In genomic region chr11:62241095-62241494, GRCh38 we compare ENCODE assay signal across 1 cellular context.
TF ChIP-seq lines count a peak whose summit lies in the region.

No MANE protein-coding gene starts in this region.

TF ChIP-seq in H1, 55 proteins besides CTCF, POLR2A, EP300 and RAD21 (continued from another document):
- TF ChIP-seq, protein P1, sequence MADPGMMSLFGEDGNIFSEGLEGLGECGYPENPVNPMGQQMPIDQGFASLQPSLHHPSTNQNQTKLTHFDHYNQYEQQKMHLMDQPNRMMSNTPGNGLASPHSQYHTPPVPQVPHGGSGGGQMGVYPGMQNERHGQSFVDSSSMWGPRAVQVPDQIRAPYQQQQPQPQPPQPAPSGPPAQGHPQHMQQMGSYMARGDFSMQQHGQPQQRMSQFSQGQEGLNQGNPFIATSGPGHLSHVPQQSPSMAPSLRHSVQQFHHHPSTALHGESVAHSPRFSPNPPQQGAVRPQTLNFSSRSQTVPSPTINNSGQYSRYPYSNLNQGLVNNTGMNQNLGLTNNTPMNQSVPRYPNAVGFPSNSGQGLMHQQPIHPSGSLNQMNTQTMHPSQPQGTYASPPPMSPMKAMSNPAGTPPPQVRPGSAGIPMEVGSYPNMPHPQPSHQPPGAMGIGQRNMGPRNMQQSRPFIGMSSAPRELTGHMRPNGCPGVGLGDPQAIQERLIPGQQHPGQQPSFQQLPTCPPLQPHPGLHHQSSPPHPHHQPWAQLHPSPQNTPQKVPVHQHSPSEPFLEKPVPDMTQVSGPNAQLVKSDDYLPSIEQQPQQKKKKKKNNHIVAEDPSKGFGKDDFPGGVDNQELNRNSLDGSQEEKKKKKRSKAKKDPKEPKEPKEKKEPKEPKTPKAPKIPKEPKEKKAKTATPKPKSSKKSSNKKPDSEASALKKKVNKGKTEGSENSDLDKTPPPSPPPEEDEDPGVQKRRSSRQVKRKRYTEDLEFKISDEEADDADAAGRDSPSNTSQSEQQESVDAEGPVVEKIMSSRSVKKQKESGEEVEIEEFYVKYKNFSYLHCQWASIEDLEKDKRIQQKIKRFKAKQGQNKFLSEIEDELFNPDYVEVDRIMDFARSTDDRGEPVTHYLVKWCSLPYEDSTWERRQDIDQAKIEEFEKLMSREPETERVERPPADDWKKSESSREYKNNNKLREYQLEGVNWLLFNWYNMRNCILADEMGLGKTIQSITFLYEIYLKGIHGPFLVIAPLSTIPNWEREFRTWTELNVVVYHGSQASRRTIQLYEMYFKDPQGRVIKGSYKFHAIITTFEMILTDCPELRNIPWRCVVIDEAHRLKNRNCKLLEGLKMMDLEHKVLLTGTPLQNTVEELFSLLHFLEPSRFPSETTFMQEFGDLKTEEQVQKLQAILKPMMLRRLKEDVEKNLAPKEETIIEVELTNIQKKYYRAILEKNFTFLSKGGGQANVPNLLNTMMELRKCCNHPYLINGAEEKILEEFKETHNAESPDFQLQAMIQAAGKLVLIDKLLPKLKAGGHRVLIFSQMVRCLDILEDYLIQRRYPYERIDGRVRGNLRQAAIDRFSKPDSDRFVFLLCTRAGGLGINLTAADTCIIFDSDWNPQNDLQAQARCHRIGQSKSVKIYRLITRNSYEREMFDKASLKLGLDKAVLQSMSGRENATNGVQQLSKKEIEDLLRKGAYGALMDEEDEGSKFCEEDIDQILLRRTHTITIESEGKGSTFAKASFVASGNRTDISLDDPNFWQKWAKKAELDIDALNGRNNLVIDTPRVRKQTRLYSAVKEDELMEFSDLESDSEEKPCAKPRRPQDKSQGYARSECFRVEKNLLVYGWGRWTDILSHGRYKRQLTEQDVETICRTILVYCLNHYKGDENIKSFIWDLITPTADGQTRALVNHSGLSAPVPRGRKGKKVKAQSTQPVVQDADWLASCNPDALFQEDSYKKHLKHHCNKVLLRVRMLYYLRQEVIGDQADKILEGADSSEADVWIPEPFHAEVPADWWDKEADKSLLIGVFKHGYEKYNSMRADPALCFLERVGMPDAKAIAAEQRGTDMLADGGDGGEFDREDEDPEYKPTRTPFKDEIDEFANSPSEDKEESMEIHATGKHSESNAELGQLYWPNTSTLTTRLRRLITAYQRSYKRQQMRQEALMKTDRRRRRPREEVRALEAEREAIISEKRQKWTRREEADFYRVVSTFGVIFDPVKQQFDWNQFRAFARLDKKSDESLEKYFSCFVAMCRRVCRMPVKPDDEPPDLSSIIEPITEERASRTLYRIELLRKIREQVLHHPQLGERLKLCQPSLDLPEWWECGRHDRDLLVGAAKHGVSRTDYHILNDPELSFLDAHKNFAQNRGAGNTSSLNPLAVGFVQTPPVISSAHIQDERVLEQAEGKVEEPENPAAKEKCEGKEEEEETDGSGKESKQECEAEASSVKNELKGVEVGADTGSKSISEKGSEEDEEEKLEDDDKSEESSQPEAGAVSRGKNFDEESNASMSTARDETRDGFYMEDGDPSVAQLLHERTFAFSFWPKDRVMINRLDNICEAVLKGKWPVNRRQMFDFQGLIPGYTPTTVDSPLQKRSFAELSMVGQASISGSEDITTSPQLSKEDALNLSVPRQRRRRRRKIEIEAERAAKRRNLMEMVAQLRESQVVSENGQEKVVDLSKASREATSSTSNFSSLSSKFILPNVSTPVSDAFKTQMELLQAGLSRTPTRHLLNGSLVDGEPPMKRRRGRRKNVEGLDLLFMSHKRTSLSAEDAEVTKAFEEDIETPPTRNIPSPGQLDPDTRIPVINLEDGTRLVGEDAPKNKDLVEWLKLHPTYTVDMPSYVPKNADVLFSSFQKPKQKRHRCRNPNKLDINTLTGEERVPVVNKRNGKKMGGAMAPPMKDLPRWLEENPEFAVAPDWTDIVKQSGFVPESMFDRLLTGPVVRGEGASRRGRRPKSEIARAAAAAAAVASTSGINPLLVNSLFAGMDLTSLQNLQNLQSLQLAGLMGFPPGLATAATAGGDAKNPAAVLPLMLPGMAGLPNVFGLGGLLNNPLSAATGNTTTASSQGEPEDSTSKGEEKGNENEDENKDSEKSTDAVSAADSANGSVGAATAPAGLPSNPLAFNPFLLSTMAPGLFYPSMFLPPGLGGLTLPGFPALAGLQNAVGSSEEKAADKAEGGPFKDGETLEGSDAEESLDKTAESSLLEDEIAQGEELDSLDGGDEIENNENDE (IDR thresholded peaks at IDR 0.05; ENCODE audit: insufficient replicate concordance, low read length) = no peak
- no peak for TF ChIP-seq BACH1 (IDR thresholded peaks at IDR 0.05; ENCODE audit: low read length)
- TF ChIP-seq SP1 (IDR thresholded peaks at IDR 0.05; ENCODE audit: low read depth, low read length) = no peak
- no peak for TF ChIP-seq POLR2AphosphoS5 (IDR thresholded peaks at IDR 0.05; ENCODE audit: low read depth, low read length)
- no peak for TF ChIP-seq MAX (IDR thresholded peaks at IDR 0.05)
- no peak for TF ChIP-seq TBP (IDR thresholded peaks at IDR 0.05; ENCODE audit: low read depth, low read length)
- TF ChIP-seq GABPA (IDR thresholded peaks at IDR 0.05; ENCODE audit: borderline replicate concordance, insufficient read depth, low read length) = no peak
- TF ChIP-seq HDAC2 (IDR thresholded peaks at IDR 0.05; ENCODE audit: borderline replicate concordance in 1 of 2, low read depth in 2 of 2, low read length in 2 of 2) = no peak
- TF ChIP-seq CHD1 (IDR thresholded peaks at IDR 0.05; ENCODE audit: low read depth, low read length) = no peak
- no peak for TF ChIP-seq CTBP2 (IDR thresholded peaks at IDR 0.05; ENCODE audit: borderline replicate concordance, insufficient read depth, insufficient read length, low read length)
- no peak for TF ChIP-seq NANOG (IDR thresholded peaks at IDR 0.05; ENCODE audit: insufficient read depth, low read depth, low read length, poor library complexity, severe bottlenecking)
- TF ChIP-seq RBBP5 (IDR thresholded peaks at IDR 0.05; ENCODE audit: borderline replicate concordance, low read depth, low read length) = no peak
